In the genomic region with DNA sequence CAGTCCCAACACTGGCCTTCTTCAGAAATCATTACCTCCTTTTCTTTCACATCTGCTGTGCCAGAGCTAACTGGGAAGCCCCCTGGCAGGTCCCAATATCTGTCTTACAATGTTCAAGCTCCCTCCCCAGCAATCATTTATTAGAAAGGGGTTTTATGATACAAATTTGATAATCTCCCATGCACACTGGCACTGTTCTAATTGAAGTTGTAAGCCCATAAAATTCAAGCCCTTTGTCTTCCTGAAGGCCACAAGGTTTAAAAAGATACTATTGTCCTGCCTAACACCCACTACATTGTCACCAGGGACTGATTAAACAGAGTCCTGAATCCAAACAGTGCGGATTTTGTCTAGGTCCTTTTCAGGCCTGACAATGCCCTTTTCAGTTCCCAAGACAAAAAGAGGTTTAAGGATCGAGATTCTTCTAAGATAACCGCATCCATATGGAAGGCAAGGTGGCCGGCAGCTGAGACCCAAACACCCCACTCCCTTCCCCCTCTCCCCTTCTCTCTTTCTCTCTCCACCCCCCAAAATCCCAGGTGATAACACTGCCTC, we compare ENCODE assay signal across 26 cellular contexts. TPM values are rescaled to one million over a fixed set of nuclear protein-coding genes. Genes with fewer than 3 reads are reported as not detected.
"Had no signal": no experiment of that assay in that cellular context is flagged by ENCODE, and none has a peak within 500 bp of the region (broad histone marks: within the 10 kb centered on the region; RNA-seq: fewer than 3 reads in every experiment).

No MANE protein-coding gene starts in this region.

- H3K4me1 Mint-ChIP-seq: immature natural killer cell; natural killer cell; stimulated activated effector memory CD8-positive, alpha-beta T cell treated with anti-CD3 and anti-CD28 coated beads, Interleukin-12 subunit alpha, Interleukin-12 subunit beta, amount 100 ng/mL, for 72 hours had no signal

- DNase-seq: caudate nucleus; effector CD4-positive, alpha-beta T cell; heart right ventricle; immature natural killer cell; left colon; left ventricle myocardium superior; mucosa of descending colon; natural killer cell; occipital lobe; psoas muscle; retina; right lobe of liver; stimulated activated CD4-positive, alpha-beta T cell treated with anti-CD3 and anti-CD28 coated beads, Interleukin-4, amount 100 ng/mL, for 1 hour; stimulated activated CD8-positive, alpha-beta memory T cell treated with anti-CD3 and anti-CD28 coated beads, Interleukin-4, amount 100 ng/mL, for 48 hours; stimulated activated naive CD8-positive, alpha-beta T cell treated with anti-CD3 and anti-CD28 coated beads, Interleukin-15, Interleukin-2, amounts not matched to agents 100 U/mL and 50 U/mL, for 24 hours had no signal

- H3K9me3 ChIP-seq: heart right ventricle, mucosa of descending colon, psoas muscle, right lobe of liver, testis, tibial nerve had no signal

- H3K36me3 Mint-ChIP-seq: natural killer cell; stimulated activated effector memory CD8-positive, alpha-beta T cell treated with anti-CD3 and anti-CD28 coated beads, Interleukin-12 subunit alpha, Interleukin-12 subunit beta, amount 100 ng/mL, for 72 hours had no signal

- ATAC-seq: heart right ventricle; left colon; left ventricle myocardium superior; mucosa of descending colon; natural killer cell; psoas muscle; right lobe of liver; stimulated activated effector memory CD8-positive, alpha-beta T cell treated with anti-CD3 and anti-CD28 coated beads, Interleukin-12 subunit alpha, Interleukin-12 subunit beta, amount 100 ng/mL, for 72 hours; stimulated activated naive CD8-positive, alpha-beta T cell treated with anti-CD3 and anti-CD28 coated beads, Interleukin-15, Interleukin-2, amounts not matched to agents 100 U/mL and 50 U/mL, for 24 hours had no signal

- H3K4me3 Mint-ChIP-seq: immature natural killer cell; natural killer cell; stimulated activated effector memory CD8-positive, alpha-beta T cell treated with anti-CD3 and anti-CD28 coated beads, Interleukin-12 subunit alpha, Interleukin-12 subunit beta, amount 100 ng/mL, for 72 hours had no signal

- H3K27ac Mint-ChIP-seq: immature natural killer cell; natural killer cell; stimulated activated effector memory CD8-positive, alpha-beta T cell treated with anti-CD3 and anti-CD28 coated beads, Interleukin-12 subunit alpha, Interleukin-12 subunit beta, amount 100 ng/mL, for 72 hours had no signal

- H3K27ac ChIP-seq: coronary artery, heart right ventricle, parathyroid adenoma, psoas muscle, right lobe of liver, testis, tibial nerve had no signal

RNA-seq across cellular contexts. Expression of a gene that starts 3.3 kb away (rescaled TPM):
- total RNA-seq: cerebellum, dermis microvascular lymphatic vessel endothelial cell, fibroblast of lung, frontal cortex, heart right ventricle, left colon, left ventricle myocardium superior, mucosa of descending colon, natural killer cell, occipital lobe, psoas muscle, right lobe of liver, tibial nerve, ureter had no signal
- polyA plus RNA-seq: fibroblast of lung, heart right ventricle, immature natural killer cell, psoas muscle had no signal

RNA-seq across cellular contexts. Expression of a gene that starts 59.0 kb away (rescaled TPM):
- total RNA-seq: cerebellum, dermis microvascular lymphatic vessel endothelial cell, fibroblast of lung, heart right ventricle, left colon, left ventricle myocardium superior, mucosa of descending colon, natural killer cell, psoas muscle, right lobe of liver, tibial nerve, ureter had no signal
- polyA plus RNA-seq: fibroblast of lung, heart right ventricle, immature natural killer cell, keratinocyte, psoas muscle had no signal
